Comparison of ENCODE assay signal across 2 cellular contexts in genomic region chr15:96135166-96136093, GRCh38.
TF ChIP-seq lines count a peak whose summit lies in the region.

No MANE protein-coding gene starts in this region.

TF ChIP-seq in GM23338, 12 proteins besides CTCF, POLR2A, EP300 and RAD21 (continued from another document):
- TF ChIP-seq ETS1 (IDR thresholded peaks at IDR 0.05) = no peak

TF ChIP-seq in K562, 482 proteins besides CTCF, POLR2A, EP300 and RAD21 (continued from another document and continues in another):
- TF ChIP-seq CREB5 (CRISPR knock-in tag; IDR thresholded peaks at IDR 0.05) (no peak), CGGBP1 (CRISPR knock-in tag; IDR thresholded peaks at IDR 0.05) (no peak), ATF4 (CRISPR knock-in tag; IDR thresholded peaks at IDR 0.05) (no peak), ZNF184 (CRISPR knock-in tag; IDR thresholded peaks at IDR 0.05) (no peak), ZNF174 (CRISPR knock-in tag; IDR thresholded peaks at IDR 0.05) (no peak), ZNF740 (CRISPR knock-in tag; IDR thresholded peaks at IDR 0.05) (no peak), ZNF740 (tag; IDR thresholded peaks at IDR 0.05) (no peak), ZNF133 (CRISPR knock-in tag; IDR thresholded peaks at IDR 0.05) (no peak), HNRNPLL (IDR thresholded peaks at IDR 0.05; ENCODE audit: low read depth, low read length, poor library complexity, severe bottlenecking) (peak; percentile 32), RB1 (IDR thresholded peaks at IDR 0.05; ENCODE audit: low read depth) (no peak), DACH1 (IDR thresholded peaks at IDR 0.05; ENCODE audit: partially characterized antibody) (no peak), THRA (IDR thresholded peaks at IDR 0.05) (no peak), ZNF518B (CRISPR knock-in tag; IDR thresholded peaks at IDR 0.05) (no peak), ZNF324 (CRISPR knock-in tag; IDR thresholded peaks at IDR 0.05) (no peak), ZNF589 (CRISPR knock-in tag; IDR thresholded peaks at IDR 0.05; ENCODE audit: low read depth) (no peak), ETV1 (tag; conservative IDR thresholded peaks at IDR 0.05; ENCODE audit: low read depth) (no peak), CAMTA2 (CRISPR knock-in tag; conservative IDR thresholded peaks at IDR 0.05) (no peak), MLX (CRISPR knock-in tag; conservative IDR thresholded peaks at IDR 0.05) (no peak), PCBP1 (IDR thresholded peaks at IDR 0.05; ENCODE audit: low read depth, low read length, poor library complexity, severe bottlenecking) (no peak), ZNF780A (CRISPR knock-in tag; IDR thresholded peaks at IDR 0.05) (no peak), PREB (CRISPR knock-in tag; IDR thresholded peaks at IDR 0.05) (peak; percentile 48; the same call in 1 of the 2 replicates), TFE3 (CRISPR knock-in tag; IDR thresholded peaks at IDR 0.05) (no peak), UBTF (IDR thresholded peaks at IDR 0.05; ENCODE audit: borderline replicate concordance in 1 of 2, low read depth in 2 of 2, low read length in 2 of 2) (no peak), WHSC1 (IDR thresholded peaks at IDR 0.05; ENCODE audit: low read length) (no peak), ZNF140 (CRISPR knock-in tag; IDR thresholded peaks at IDR 0.05) (no peak), KLF16 (IDR thresholded peaks at IDR 0.05) (no peak), FOS (IDR thresholded peaks at IDR 0.05; ENCODE audit: extremely low read depth, insufficient read length) (peak; percentile 50), ETV5 (CRISPR knock-in tag; IDR thresholded peaks at IDR 0.05; ENCODE audit: low read depth) (no peak), PHTF2 (CRISPR knock-in tag; IDR thresholded peaks at IDR 0.05) (no peak), MTA1 (IDR thresholded peaks at IDR 0.05; ENCODE audit: borderline replicate concordance) (no peak), ZC3H8 (IDR thresholded peaks at IDR 0.05) (no peak), TARDBP (IDR thresholded peaks at IDR 0.05) (no peak), RNF219 (CRISPR knock-in tag; IDR thresholded peaks at IDR 0.05) (no peak), U2AF1 (optimal IDR thresholded peaks at IDR 0.05; ENCODE audit: low read depth, low read length) (no peak), YY1 (IDR thresholded peaks at IDR 0.05; ENCODE audit: borderline replicate concordance in 1 of 3, control insufficient read depth in 1 of 3, extremely low read depth in 1 of 3, insufficient read depth in 3 of 3, insufficient read length in 1 of 3, insufficient replicate concordance in 2 of 3, low read depth in 1 of 3, low read length in 2 of 3) (no peak), POLR2B (IDR thresholded peaks at IDR 0.05; ENCODE audit: low read depth, partially characterized antibody) (peak; percentile 86), RFX5 (IDR thresholded peaks at IDR 0.05; ENCODE audit: low read depth, low read length) (no peak), ZNF408 (CRISPR knock-in tag; IDR thresholded peaks at IDR 0.05; ENCODE audit: low read depth) (no peak), CBX5 (IDR thresholded peaks at IDR 0.05; ENCODE audit: borderline replicate concordance, low read depth) (no peak), SIN3A (IDR thresholded peaks at IDR 0.05; ENCODE audit: borderline replicate concordance in 2 of 2, control insufficient read depth in 1 of 2, low read depth in 2 of 2, low read length in 2 of 2) (peak in 1 of 2 experiments; percentile 24; a peak in 1 of 4 replicates), PKNOX1 (IDR thresholded peaks at IDR 0.05) (no peak)
